In genomic region chr7:36129048-36129534, GRCh38 we compare ENCODE assay signal across 9 cellular contexts. TPM values are rescaled to one million over a fixed set of nuclear protein-coding genes. Genes with fewer than 3 reads are reported as not detected.
DNase-seq lines count a peak whose midpoint lies in the region; ATAC-seq and TF ChIP-seq lines count a peak whose summit lies in the region.
"Had no signal": no experiment of that assay in that cellular context is flagged by ENCODE, and none has a peak within 500 bp of the region (broad histone marks: within the 10 kb centered on the region; RNA-seq: fewer than 3 reads in every experiment).

No MANE protein-coding gene starts in this region.

- no peaks in the 10 kb centered on the region for H3K27me3 ChIP-seq in SU-DHL-6 (ENCODE audit: low read length)
- no peaks in the 10 kb centered on the region for H3K27me3 ChIP-seq in left ventricle myocardium inferior (ENCODE audit: low read depth)

- no peak overlapping the region for H3K9ac ChIP-seq in SU-DHL-6 (ENCODE audit: low read length)

- peak overlapping the region; percentile 86 for H3K27ac Mint-ChIP-seq in HFFc6

- H3K4me1 Mint-ChIP-seq in HFFc6 (ENCODE audit: low read depth), result peaks cover 26% of the 10 kb centered on the region

- H3K36me3 Mint-ChIP-seq in HFFc6 (ENCODE audit: low read depth), result no peaks in the 10 kb centered on the region

- peak overlapping the region; percentile 27 for H3K4me2 ChIP-seq in SU-DHL-6 (ENCODE audit: low read depth, low read length, poor library complexity, severe bottlenecking)

- H4K20me1 ChIP-seq in SU-DHL-6 (ENCODE audit: low read depth, low read length), result no peaks in the 10 kb centered on the region

- ATAC-seq in GM21576 (IDR thresholded peaks at IDR 0.05; ENCODE audit: unreplicated experiment) (no peak), GM18858 (IDR thresholded peaks at IDR 0.05; ENCODE audit: unreplicated experiment) (no peak), HG02973 (IDR thresholded peaks at IDR 0.05; ENCODE audit: unreplicated experiment) (no peak)

- H3K9me3 ChIP-seq in SU-DHL-6 (ENCODE audit: insufficient read depth, low read length) (no peaks in the 10 kb centered on the region), left ventricle myocardium inferior (replicated peaks) (peaks cover 6% of the 10 kb centered on the region)

- peak overlapping the region; percentile 59 for H3K4me3 Mint-ChIP-seq in HFFc6

- H3K4me3 ChIP-seq in SU-DHL-6 (ENCODE audit: insufficient read depth, low read length, poor library complexity, severe bottlenecking) (no peak overlapping the region), left ventricle myocardium inferior (peak overlapping the region; percentile 10), skin epidermis (no peak overlapping the region)

- H3K36me3 ChIP-seq in SU-DHL-6 (ENCODE audit: low read length) (no peaks in the 10 kb centered on the region), left ventricle myocardium inferior (no peaks in the 10 kb centered on the region)

- H3K4me1 ChIP-seq in left ventricle myocardium inferior, result peaks cover 51% of the 10 kb centered on the region

- DNase-seq in HFFc6 (peak; percentile 25), left ventricle myocardium inferior (no peak), DMS 273 treated with DMSO at 0.1 percent for 48 hours (lab: John Stamatoyannopoulos, UW) (no peak)
- DNase-seq: activated naive CD4-positive, alpha-beta T cell treated with Interleukin-2 at 50 U/mL for 16 hours had no signal

- peaks cover 16% of the 10 kb centered on the region for H3K27me3 Mint-ChIP-seq in HFFc6 (ENCODE audit: insufficient read depth)

- no peak overlapping the region for H2AFZ ChIP-seq in SU-DHL-6 (ENCODE audit: low read depth, low read length, severe bottlenecking)

- no peaks in the 10 kb centered on the region for H3K9me2 ChIP-seq in SU-DHL-6 (replicated peaks; ENCODE audit: insufficient read depth, low read length)

- H3K27ac ChIP-seq in SU-DHL-6 (ENCODE audit: low read depth, low read length) (no peak overlapping the region), left ventricle myocardium inferior (replicated peaks) (peak overlapping the region; percentile 86), skin epidermis (peak overlapping the region in 15 of 21 experiments; percentile 20 to 75 (median 57))

- H3K9me3 Mint-ChIP-seq in HFFc6, result peaks cover 5% of the 10 kb centered on the region

- TF ChIP-seq CTCF in HFFc6 (IDR thresholded peaks at IDR 0.05) (no peak), SU-DHL-6 (IDR thresholded peaks at IDR 0.05; ENCODE audit: insufficient read depth, low read length, poor library complexity, severe bottlenecking) (no peak), left ventricle myocardium inferior (IDR thresholded peaks at IDR 0.05; ENCODE audit: borderline replicate concordance) (no peak)

- no peaks in the 10 kb centered on the region for H3K79me2 ChIP-seq in SU-DHL-6 (ENCODE audit: insufficient read depth, low read length)

- intact Hi-C loops in left ventricle myocardium inferior (cut with micrococcal nuclease), result no loop called here

- H3F3A ChIP-seq in SU-DHL-6 (ENCODE audit: insufficient read depth), result no peaks in the 10 kb centered on the region

RNA-seq across cellular contexts. Expression of gene EEPD1, which starts 24.0 kb away (rescaled TPM):
- total RNA-seq in HFFc6 (2021; fragmentation: NEBNext Ultra II Directional; extraction: Animal tissue kit (Norgen Biotek cat#: 25700)), result 1 to 10 TPM in 5 of 6 experiments, under 1 TPM in 1; 0.95 to 2.7 (median 1.5) TPM
- 7.1 TPM for total RNA-seq in left ventricle myocardium inferior
